17 cellular contexts compared by ENCODE assay signal in the genomic region with DNA sequence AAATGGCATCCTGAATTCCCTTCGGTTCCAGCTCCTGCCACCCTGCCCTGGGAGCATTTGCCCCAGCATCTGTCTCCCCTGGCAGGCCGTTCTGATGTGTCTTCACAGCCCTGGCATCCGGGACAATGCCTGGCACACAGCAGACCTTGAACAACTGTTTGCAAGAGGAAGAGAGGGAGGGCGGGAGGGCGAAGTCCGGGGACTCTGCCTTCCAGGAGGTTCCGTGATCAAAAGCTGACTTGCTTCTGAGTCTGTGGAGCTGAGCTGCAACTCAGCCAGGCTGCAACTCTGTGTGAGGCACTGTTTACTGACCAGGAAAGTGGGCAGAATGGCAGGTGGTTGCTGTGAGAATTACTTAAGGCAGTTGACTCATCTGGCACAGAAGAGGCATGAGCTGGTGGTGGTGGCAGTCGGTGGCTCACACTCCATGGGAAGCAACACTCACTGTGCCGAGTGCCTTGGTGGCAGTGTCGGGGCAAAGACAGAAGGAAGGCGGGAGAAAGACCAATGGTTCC.
DNase-seq lines count a peak whose midpoint lies in the region; ATAC-seq and TF ChIP-seq lines count a peak whose summit lies in the region.
"Had no signal": no experiment of that assay in that cellular context is flagged by ENCODE, and none has a peak within 500 bp of the region (broad histone marks: within the 10 kb centered on the region; RNA-seq: fewer than 3 reads in every experiment).

No MANE protein-coding gene starts in this region.

- intact Hi-C loops in esophagus squamous epithelium (cut with DNase I) = loop anchor here (10.0 kb wide), 2 partner anchors 159 to 189 kb away; a partner anchor contains a TSS

- H3K4me3 Mint-ChIP-seq in H9 = no peak overlapping the region
- H3K4me3 Mint-ChIP-seq: stimulated activated memory B cell treated with anti-CD40 and anti-IgM and Interleukin-4, amounts not matched to agents 10 μg/mL and 1 μg/mL and 100 μg/mL, for 72 hours had no signal

- H3K4me1 ChIP-seq in Peyer's patch (peaks cover 0 to 46% (median 2%) of the 10 kb centered on the region in 4 donors), esophagus squamous epithelium (peaks cover 0 to 34% (median 4%) of the 10 kb centered on the region in 3 donors), H9 (ENCODE audit: insufficient read depth, low read length) (no peaks in the 10 kb centered on the region)
- H3K4me1 ChIP-seq: HAP-1, parathyroid adenoma had no signal

- no peak overlapping the region for H3K9ac ChIP-seq in H9 (ENCODE audit: extremely low read depth, insufficient read length, low read length)
- H3K9ac ChIP-seq: parathyroid adenoma had no signal

- H4K91ac ChIP-seq in H9 (ENCODE audit: insufficient read length, low read depth, low read length) = no peak overlapping the region

- no peak overlapping the region for H3K18ac ChIP-seq in H9 (ENCODE audit: insufficient read length, low read depth, low read length)

- no peaks in the 10 kb centered on the region for H3K36me3 Mint-ChIP-seq in H9 (ENCODE audit: insufficient read depth in 1 of 3, low read depth in 3 of 3)
- H3K36me3 Mint-ChIP-seq: stimulated activated memory B cell treated with anti-CD40 and anti-IgM and Interleukin-4, amounts not matched to agents 10 μg/mL and 1 μg/mL and 100 μg/mL, for 72 hours had no signal

- H3K4me1 Mint-ChIP-seq in H9 = peaks cover 10 to 18% of the 10 kb centered on the region in 2 experiments
- H3K4me1 Mint-ChIP-seq: stimulated activated memory B cell treated with anti-CD40 and anti-IgM and Interleukin-4, amounts not matched to agents 10 μg/mL and 1 μg/mL and 100 μg/mL, for 72 hours had no signal

- H2AK5ac ChIP-seq in H9 (ENCODE audit: insufficient read length, low read length) = no peak overlapping the region

- no peak overlapping the region for H2BK12ac ChIP-seq in H9 (ENCODE audit: insufficient read length, low read depth, low read length)

- H3K23ac ChIP-seq in H9 (ENCODE audit: insufficient read length, low read depth, low read length) = no peak overlapping the region

- H3K4me2 ChIP-seq in H9 (ENCODE audit: insufficient read depth, insufficient read length, low read length) = no peak overlapping the region

- H3T11ph ChIP-seq in H9 (ENCODE audit: low read length) = no peak overlapping the region

- no peaks in the 10 kb centered on the region for H3K27me3 ChIP-seq in Peyer's patch
- peaks cover 0 to 70% (median 0%) of the 10 kb centered on the region in 4 donors for H3K27me3 ChIP-seq in esophagus squamous epithelium
- no peaks in the 10 kb centered on the region for H3K27me3 ChIP-seq in H9 (ENCODE audit: insufficient read depth, low read length)

- peaks cover 13% of the 10 kb centered on the region for H3K27me3 Mint-ChIP-seq in H9 (ENCODE audit: low read depth)

- no peak overlapping the region for H3K56ac ChIP-seq in H9 (ENCODE audit: insufficient read length, low read depth, low read length)

- no peak overlapping the region for H4K5ac ChIP-seq in H9 (ENCODE audit: insufficient read length, low read depth, low read length)

- H3K36me3 ChIP-seq in Peyer's patch (no peaks in the 10 kb centered on the region), esophagus squamous epithelium (no peaks in the 10 kb centered on the region)
- H3K36me3 ChIP-seq: HAP-1, WERI-Rb-1 had no signal

- H3K79me2 ChIP-seq in H9 (ENCODE audit: insufficient read depth, low read length) = no peaks in the 10 kb centered on the region
- H3K79me2 ChIP-seq: parathyroid adenoma had no signal

- no peaks in the 10 kb centered on the region for H4K20me1 ChIP-seq in H9 (ENCODE audit: control insufficient read depth, insufficient read depth, insufficient read length)

- H4K8ac ChIP-seq in H9 (replicated peaks; ENCODE audit: insufficient read length, low read depth, low read length) = no peak overlapping the region

- TF ChIP-seq CTCF in Peyer's patch (IDR thresholded peaks at IDR 0.05) (no peak), esophagus squamous epithelium (IDR thresholded peaks at IDR 0.05) (no peak), H9 (conservative IDR thresholded peaks at IDR 0.05) (no peak)

- H3K14ac ChIP-seq in H9 (ENCODE audit: insufficient read depth, low read length) = no peak overlapping the region

- H3K23me2 ChIP-seq in H9 (ENCODE audit: insufficient read length, low read depth, low read length, poor library complexity, severe bottlenecking) = no peaks in the 10 kb centered on the region

- no peak for TF ChIP-seq POLR2A in Peyer's patch (IDR thresholded peaks at IDR 0.05)
- TF ChIP-seq POLR2A in esophagus squamous epithelium (IDR thresholded peaks at IDR 0.05) = no peak

- no peak overlapping the region for H3K4ac ChIP-seq in H9 (ENCODE audit: low read depth, low read length)

- H3K4me3 ChIP-seq in Peyer's patch (no peak overlapping the region), esophagus squamous epithelium (no peak overlapping the region)
- H3K4me3 ChIP-seq: HAP-1 had no signal

- no peak overlapping the region for H2BK15ac ChIP-seq in H9 (ENCODE audit: low read depth, low read length)

- no peaks in the 10 kb centered on the region for H3K79me1 ChIP-seq in H9 (ENCODE audit: insufficient read depth, low read depth, low read length, poor library complexity, severe bottlenecking)

- DNase-seq in AG08395 (ENCODE audit: low spot score) (peak; percentile 19), Peyer's patch (peak in 2 of 3 donors; percentile 83 to 90), esophagus squamous epithelium (lab: John Stamatoyannopoulos, UW) (no peak), myocyte (ENCODE audit: low read depth) (peak; percentile 52), H9 (no peak)
- DNase-seq in stimulated activated naive CD4-positive, alpha-beta T cell treated with Interleukin-2 at 50 U/mL for 16 hours (lab: John Stamatoyannopoulos, UW) = no peak
- DNase-seq: dermis blood vessel endothelial cell, DMS79 treated with DMSO at 0.1 percent for 48 hours, glutamatergic neuron, NCI-H1092, NCI-H510A treated with DMSO at 0.1 percent for 48 hours, WERI-Rb-1 had no signal

- no peaks in the 10 kb centered on the region for H3K9me3 ChIP-seq in Peyer's patch
- H3K9me3 ChIP-seq in esophagus squamous epithelium = no peaks in the 10 kb centered on the region
- H3K9me3 ChIP-seq in H9 (ENCODE audit: control insufficient read depth, low read depth, low read length) = no peaks in the 10 kb centered on the region
- H3K9me3 ChIP-seq: HAP-1 had no signal

- no peak overlapping the region for H2BK5ac ChIP-seq in H9 (ENCODE audit: insufficient read length, low read length)

- 25 to 40% methylated on average over 6 to 7 of the region's 11 CpGs for WGBS in esophagus squamous epithelium, 2 donors
- no CpG with 5 or more reads among the region's 11 CpGs for WGBS in H9 (ENCODE audit: extremely low coverage, insufficient read length, low lambda C conversion rate)

- H2BK120ac ChIP-seq in H9 (ENCODE audit: low read depth, low read length, poor library complexity, severe bottlenecking) = no peak overlapping the region

- no peak overlapping the region for H3K27ac Mint-ChIP-seq in H9
- H3K27ac Mint-ChIP-seq: stimulated activated memory B cell treated with anti-CD40 and anti-IgM and Interleukin-4, amounts not matched to agents 10 μg/mL and 1 μg/mL and 100 μg/mL, for 72 hours had no signal

- no peak overlapping the region for H2AFZ ChIP-seq in H9 (ENCODE audit: low read length)
- H2AFZ ChIP-seq: parathyroid adenoma had no signal

- H2BK20ac ChIP-seq in H9 (ENCODE audit: low read depth, low read length, poor library complexity, severe bottlenecking) = no peak overlapping the region

- no peaks in the 10 kb centered on the region for H3K9me3 Mint-ChIP-seq in H9
- H3K9me3 Mint-ChIP-seq: stimulated activated memory B cell treated with anti-CD40 and anti-IgM and Interleukin-4, amounts not matched to agents 10 μg/mL and 1 μg/mL and 100 μg/mL, for 72 hours had no signal

- H3K27ac ChIP-seq in Peyer's patch = peak overlapping the region; percentile 32 to 80 (median 54)
- peak overlapping the region in 3 of 4 donors; percentile 53 to 86 (median 81) for H3K27ac ChIP-seq in esophagus squamous epithelium
- H3K27ac ChIP-seq in H9 (ENCODE audit: insufficient read length, low read depth, low read length) = no peak overlapping the region
- H3K27ac ChIP-seq: parathyroid adenoma, WERI-Rb-1 had no signal

- ATAC-seq in HG03039 (IDR thresholded peaks at IDR 0.05; ENCODE audit: unreplicated experiment) (no peak), GM18517 (IDR thresholded peaks at IDR 0.05; ENCODE audit: unreplicated experiment) (no peak)
- ATAC-seq: stimulated activated memory B cell treated with anti-CD40 and anti-IgM and Interleukin-4, amounts not matched to agents 10 μg/mL and 1 μg/mL and 100 μg/mL, for 72 hours had no signal

Comparison
In these comparisons a context has a peak if more than half of its experiments do, and no peak if none do; other contexts are left out.
1. DNase-seq: peak in AG08395 (single experiment), Peyer's patch (2 of 3) and myocyte (single experiment); none in esophagus squamous epithelium (single experiment), H9 (single experiment) and stimulated activated naive CD4-positive, alpha-beta T cell treated with Interleukin-2 at 50 U/mL for 16 hours (single experiment).